ENCODE assay signal across 31 cellular contexts in genomic region chr1:177451191-177451590, GRCh38.
DNase-seq lines count a peak whose midpoint lies in the region; ATAC-seq and TF ChIP-seq lines count a peak whose summit lies in the region.
"Had no signal": no experiment of that assay in that cellular context is flagged by ENCODE, and none has a peak within 500 bp of the region (broad histone marks: within the 10 kb centered on the region; RNA-seq: fewer than 3 reads in every experiment).

No MANE protein-coding gene starts in this region.

- H3K27ac Mint-ChIP-seq in HFFc6: no peak overlapping the region
- H3K27ac Mint-ChIP-seq: activated CD4-positive, alpha-beta T cell treated with anti-CD3 and anti-CD28 coated beads, Interleukin-2, amount 10 ng/mL, durations not matched to agents 7 days and 5 days; activated naive CD8-positive, alpha-beta T cell treated with anti-CD3 and anti-CD28 coated beads, Interleukin-2, amount 10 ng/mL, durations not matched to agents 7 days and 5 days; CD8-positive, alpha-beta T cell; effector memory CD8-positive, alpha-beta T cell; WTC11 had no signal

- peaks cover 7% of the 10 kb centered on the region; the same call in 1 of the 2 replicates for H3K36me3 Mint-ChIP-seq in HFFc6 (ENCODE audit: low read depth)
- H3K36me3 Mint-ChIP-seq: activated naive CD8-positive, alpha-beta T cell treated with anti-CD3 and anti-CD28 coated beads, Interleukin-2, amount 10 ng/mL, durations not matched to agents 7 days and 5 days; CD8-positive, alpha-beta T cell; WTC11 had no signal

- no peaks in the 10 kb centered on the region for H3K36me3 ChIP-seq in heart left ventricle
- H3K36me3 ChIP-seq: BE2C, lower lobe of right lung, SJSA1 had no signal

- no peak overlapping the region for H3K4me3 ChIP-seq in heart left ventricle
- H3K4me3 ChIP-seq: lower lobe of right lung, SJSA1, smooth muscle cell had no signal

- DNase-seq in HT-29 (ENCODE audit: low spot score) (peak; percentile 6), left kidney (ENCODE audit: low read depth, low spot score) (peak; percentile 64), renal cortical epithelial cell (ENCODE audit: low read depth) (peak; percentile 62), heart left ventricle (no peak), HFFc6 (no peak), midbrain (lab: John Stamatoyannopoulos, UW) (no peak)
- DNase-seq: activated CD4-positive, alpha-beta T cell treated with anti-CD3 and anti-CD28 coated beads, Interleukin-2, amount 10 ng/mL, durations not matched to agents 7 days and 5 days; activated effector memory CD4-positive, alpha-beta T cell treated with anti-CD3 and anti-CD28 coated beads, Interleukin-2, amount 50 U/mL, for 16 hours; activated naive CD8-positive, alpha-beta T cell treated with anti-CD3 and anti-CD28 coated beads, Interleukin-2, amount 10 ng/mL, durations not matched to agents 7 days and 5 days; activated T-cell treated with anti-CD3 and anti-CD28 coated beads, Interleukin-2, amount 50 U/mL, for 1 hour; aorta; BE2C; CD8-positive, alpha-beta T cell; effector memory CD8-positive, alpha-beta T cell; erythroblast; Karpas-422; lower lobe of right lung; NCI-H1436 treated with DMSO at 0.1 percent for 48 hours; NCI-H2081 treated with DMSO at 0.1 percent for 48 hours; NCI-H446 treated with DMSO at 0.1 percent for 48 hours; RPMI8226; stimulated activated CD4-positive, alpha-beta T cell treated with anti-CD3 and anti-CD28 coated beads, Interleukin-1b, Interleukin-23, amount 100 ng/mL, for 48 hours; stimulated activated naive CD4-positive, alpha-beta T cell treated with Interleukin-2 at 50 U/mL for 16 hours; T1000 had no signal

- peaks cover 0 to 3% (median 0%) of the 10 kb centered on the region in 9 donors for H3K27me3 ChIP-seq in heart left ventricle
- H3K27me3 ChIP-seq: BE2C, SJSA1 had no signal

- no peak for TF ChIP-seq POLR2A in heart left ventricle (IDR thresholded peaks at IDR 0.05)

- no peaks in the 10 kb centered on the region for H3K4me1 Mint-ChIP-seq in HFFc6 (ENCODE audit: low read depth)
- H3K4me1 Mint-ChIP-seq: activated CD4-positive, alpha-beta T cell treated with anti-CD3 and anti-CD28 coated beads, Interleukin-2, amount 10 ng/mL, durations not matched to agents 7 days and 5 days; activated naive CD8-positive, alpha-beta T cell treated with anti-CD3 and anti-CD28 coated beads, Interleukin-2, amount 10 ng/mL, durations not matched to agents 7 days and 5 days had no signal

- ATAC-seq in heart left ventricle (no peak), GM19467 (IDR thresholded peaks at IDR 0.05; ENCODE audit: unreplicated experiment) (no peak)
- ATAC-seq: CD8-positive, alpha-beta T cell; effector memory CD8-positive, alpha-beta T cell; lower lobe of right lung; WTC11 had no signal

- no peaks in the 10 kb centered on the region for H3K9me3 ChIP-seq in heart left ventricle
- H3K9me3 ChIP-seq: BE2C, lower lobe of right lung, SJSA1 had no signal

- peaks cover 13% of the 10 kb centered on the region for H3K9me3 Mint-ChIP-seq in HFFc6
- H3K9me3 Mint-ChIP-seq: WTC11 had no signal

- WGBS in heart left ventricle, 4 donors: 78 to 91% (median 82%) methylated on average over 2 of the region's 2 CpGs

- H3K4me1 ChIP-seq in heart left ventricle: no peaks in the 10 kb centered on the region
- H3K4me1 ChIP-seq: BE2C, lower lobe of right lung, parathyroid adenoma, SJSA1 had no signal

- intact Hi-C loops in heart left ventricle (cut with DNase I): no loop called here

- peaks cover 1% of the 10 kb centered on the region; the same call in 1 of the 2 replicates for H3K27me3 Mint-ChIP-seq in HFFc6 (ENCODE audit: insufficient read depth)
- H3K27me3 Mint-ChIP-seq: activated CD4-positive, alpha-beta T cell treated with anti-CD3 and anti-CD28 coated beads, Interleukin-2, amount 10 ng/mL, durations not matched to agents 7 days and 5 days; activated naive CD8-positive, alpha-beta T cell treated with anti-CD3 and anti-CD28 coated beads, Interleukin-2, amount 10 ng/mL, durations not matched to agents 7 days and 5 days; effector memory CD8-positive, alpha-beta T cell had no signal

- H3K27ac ChIP-seq in VCaP: peak overlapping the region; percentile 76
- H3K27ac ChIP-seq in heart left ventricle: no peak overlapping the region
- H3K27ac ChIP-seq: HL-60, lower lobe of right lung, parathyroid adenoma, SJSA1 had no signal

- no peak overlapping the region for H3K4me3 Mint-ChIP-seq in HFFc6
- H3K4me3 Mint-ChIP-seq: activated CD4-positive, alpha-beta T cell treated with anti-CD3 and anti-CD28 coated beads, Interleukin-2, amount 10 ng/mL, durations not matched to agents 7 days and 5 days; activated naive CD8-positive, alpha-beta T cell treated with anti-CD3 and anti-CD28 coated beads, Interleukin-2, amount 10 ng/mL, durations not matched to agents 7 days and 5 days; CD8-positive, alpha-beta T cell; effector memory CD8-positive, alpha-beta T cell; WTC11 had no signal

- peak; percentile 61 for TF ChIP-seq CTCF in VCaP (conservative IDR thresholded peaks at IDR 0.05)
- TF ChIP-seq CTCF in heart left ventricle (IDR thresholded peaks at IDR 0.05): no peak
- no peak for TF ChIP-seq CTCF in HFFc6 (IDR thresholded peaks at IDR 0.05)

Comparison
In these comparisons a context has a peak if more than half of its experiments do, and no peak if none do; other contexts are left out.
1. DNase-seq: peak in HT-29 (single experiment), left kidney (single experiment) and renal cortical epithelial cell (single experiment); none in heart left ventricle (0 of 5), HFFc6 (single experiment) and midbrain (single experiment).